ENCODE assay signal across 18 cellular contexts in the genomic region with DNA sequence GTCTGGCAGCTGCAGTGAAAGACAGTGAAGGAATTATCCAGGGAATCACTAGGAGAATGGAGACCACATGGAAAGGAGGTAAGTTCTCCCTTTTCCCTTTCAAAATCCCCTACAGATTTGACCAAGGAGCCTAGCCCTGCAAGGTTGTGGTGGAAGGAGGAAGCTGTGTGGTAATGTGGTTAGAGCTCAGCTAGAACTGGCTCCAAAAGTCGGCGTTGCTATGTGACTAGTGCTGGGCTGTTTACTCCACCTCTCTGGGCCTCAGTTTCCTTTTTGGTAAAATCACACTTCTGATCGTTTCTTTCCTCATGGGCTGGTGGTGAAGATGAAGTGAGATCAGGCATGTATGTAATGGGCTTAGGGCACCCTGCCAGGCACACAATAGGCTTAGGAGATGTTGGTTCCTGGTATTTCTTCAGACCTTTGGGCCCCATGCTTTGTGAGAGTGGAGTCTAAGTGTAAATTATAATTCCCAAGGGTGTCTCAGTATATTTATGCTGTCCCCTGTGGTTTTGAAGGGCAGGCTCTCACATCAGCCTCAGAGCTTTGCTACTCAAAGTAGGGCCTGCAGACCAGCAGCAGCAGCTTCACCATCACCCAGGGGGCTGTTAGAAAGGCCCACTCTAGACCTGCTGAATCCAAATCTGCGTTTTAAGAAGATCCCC.
DNase-seq lines count a peak whose midpoint lies in the region; ATAC-seq and TF ChIP-seq lines count a peak whose summit lies in the region.
"Had no signal": no experiment of that assay in that cellular context is flagged by ENCODE, and none has a peak within 500 bp of the region (broad histone marks: within the 10 kb centered on the region; RNA-seq: fewer than 3 reads in every experiment).

No MANE protein-coding gene starts in this region.

- H2BK5ac ChIP-seq in neuronal stem cell (ENCODE audit: low read length) = no peak overlapping the region

- no peak overlapping the region for H3K4ac ChIP-seq in neuronal stem cell (ENCODE audit: low read length)

- H3K18ac ChIP-seq in neuronal stem cell (ENCODE audit: low read length) = no peak overlapping the region

- intact Hi-C loops in natural killer cell (cut with micrococcal nuclease) = no loop called here

- H3K4me3 ChIP-seq in HL-60 (replicated peaks; ENCODE audit: insufficient read depth, low read length) (no peak overlapping the region), neuronal stem cell (ENCODE audit: low read length in 2 of 2) (no peak overlapping the region)
- H3K4me3 ChIP-seq: right atrium auricular region, SK-N-MC had no signal

- in situ Hi-C loops in G401 (cut with HindIII; ENCODE audit: low sequenced_read_pairs) = no loop called here

- H3K4me1 Mint-ChIP-seq in T-helper 2 cell treated with Interferon-gamma antibody and Interleukin-4, amounts not matched to agents 5 μg/mL and 100 μg/mL, for 36 hours (ENCODE audit: low read depth) = peaks cover 35% of the 10 kb centered on the region
- H3K4me1 Mint-ChIP-seq in natural killer cell = peaks cover 33% of the 10 kb centered on the region in 2 donors

- no peak overlapping the region for H3K14ac ChIP-seq in neuronal stem cell (ENCODE audit: low read length)

- H4K91ac ChIP-seq in neuronal stem cell (ENCODE audit: low read depth, low read length, poor library complexity) = no peak overlapping the region

- peaks cover 0 to 2% of the 10 kb centered on the region in 2 donors for H3K4me1 ChIP-seq in neuronal stem cell (ENCODE audit: control insufficient read depth in 2 of 2, insufficient read depth in 1 of 2, low read depth in 1 of 2, low read length in 2 of 2)
- H3K4me1 ChIP-seq: right atrium auricular region had no signal

- no peak overlapping the region for H2AK5ac ChIP-seq in neuronal stem cell (ENCODE audit: low read depth, low read length)

- DNase-seq in DMS79 treated with DMSO at 0.1 percent for 48 hours (lab: John Stamatoyannopoulos, UW) = peak; percentile 0
- no peak for DNase-seq in DMS79 (lab: John Stamatoyannopoulos, UW)
- peak in 1 of 2 experiments; percentile 70 for DNase-seq in HL-60 (ENCODE audit: low read depth in 1 of 2, low spot score in 1 of 2)
- peak; percentile 15 for DNase-seq in T-helper 2 cell treated with Interferon-gamma antibody and Interleukin-4, amounts not matched to agents 5 μg/mL and 100 μg/mL, for 36 hours (ENCODE audit: low spot score)
- DNase-seq in natural killer cell = no peak
- no peak for DNase-seq in mesenteric fat pad (ENCODE audit: low spot score)
- no peak for DNase-seq in G401 (ENCODE audit: low spot score)
- no peak for DNase-seq in neuronal stem cell (ENCODE audit: low spot score)
- DNase-seq: hippocampal formation; left colon; MM.1S; NCI-H2171; stimulated activated CD4-positive, alpha-beta T cell treated with anti-CD3 and anti-CD28 coated beads, Interleukin-4, amount 100 ng/mL, for 24 hours had no signal

- ATAC-seq in natural killer cell = peak in 2 of 3 donors; percentile 17 to 47
- ATAC-seq: left colon; stimulated activated memory B cell treated with anti-CD40 and anti-IgM and Interleukin-4, amounts not matched to agents 10 μg/mL and 1 μg/mL and 100 μg/mL, for 72 hours had no signal

- no peak overlapping the region for H3K9ac ChIP-seq in neuronal stem cell (ENCODE audit: low read depth, low read length, poor library complexity)

- no peak overlapping the region for H3K4me2 ChIP-seq in neuronal stem cell (ENCODE audit: insufficient read depth, low read length, poor library complexity, severe bottlenecking)

- H3K9me3 ChIP-seq in neuronal stem cell (replicated peaks in 1 of 2; ENCODE audit: control insufficient read depth in 2 of 2, insufficient read depth in 1 of 2, low read depth in 1 of 2, low read length in 2 of 2) = no peaks in the 10 kb centered on the region

- no peaks in the 10 kb centered on the region for H3K36me3 ChIP-seq in neuronal stem cell (replicated peaks in 1 of 2; ENCODE audit: control insufficient read depth in 2 of 2, insufficient read depth in 2 of 2, low read length in 2 of 2)
- H3K36me3 ChIP-seq: right atrium auricular region had no signal

- no CpG with 5 or more reads among the region's 4 CpGs for WGBS in neuronal stem cell (ENCODE audit: extremely low coverage in 2 of 2, insufficient read length in 2 of 2, insufficient replicate concordance in 1 of 2), 2 donors

- H3K23ac ChIP-seq in neuronal stem cell (ENCODE audit: low read depth, low read length, poor library complexity) = no peak overlapping the region

- H3K9me3 Mint-ChIP-seq in T-helper 2 cell treated with Interferon-gamma antibody and Interleukin-4, amounts not matched to agents 5 μg/mL and 100 μg/mL, for 36 hours = peaks cover 5% of the 10 kb centered on the region
- H3K9me3 Mint-ChIP-seq in natural killer cell = peaks cover 2 to 3% of the 10 kb centered on the region in 2 donors

- H3K27ac ChIP-seq in HL-60 (replicated peaks) (peak overlapping the region; percentile 30), neuronal stem cell (replicated peaks; ENCODE audit: low read length) (no peak overlapping the region)
- H3K27ac ChIP-seq: 22Rv1, right atrium auricular region, SK-N-MC, VCaP had no signal

- no peak overlapping the region for H4K8ac ChIP-seq in neuronal stem cell (ENCODE audit: low read depth, low read length)

- H3K79me1 ChIP-seq in neuronal stem cell (ENCODE audit: low read depth, low read length) = no peaks in the 10 kb centered on the region

- peak overlapping the region; percentile 46 for H3K4me3 Mint-ChIP-seq in T-helper 2 cell treated with Interferon-gamma antibody and Interleukin-4, amounts not matched to agents 5 μg/mL and 100 μg/mL, for 36 hours
- H3K4me3 Mint-ChIP-seq in natural killer cell = no peak overlapping the region
- H3K4me3 Mint-ChIP-seq: stimulated activated memory B cell treated with anti-CD40 and anti-IgM and Interleukin-4, amounts not matched to agents 10 μg/mL and 1 μg/mL and 100 μg/mL, for 72 hours had no signal

- H3K27me3 Mint-ChIP-seq in T-helper 2 cell treated with Interferon-gamma antibody and Interleukin-4, amounts not matched to agents 5 μg/mL and 100 μg/mL, for 36 hours (ENCODE audit: low read depth) = peaks cover 2% of the 10 kb centered on the region
- peaks cover 6 to 19% of the 10 kb centered on the region in 2 donors for H3K27me3 Mint-ChIP-seq in natural killer cell (ENCODE audit: low read depth in 2 of 2)
- H3K27me3 Mint-ChIP-seq: stimulated activated memory B cell treated with anti-CD40 and anti-IgM and Interleukin-4, amounts not matched to agents 10 μg/mL and 1 μg/mL and 100 μg/mL, for 72 hours had no signal

- H2BK15ac ChIP-seq in neuronal stem cell (ENCODE audit: low read length) = no peak overlapping the region

- TF ChIP-seq CTCF in HL-60 (IDR thresholded peaks at IDR 0.05; ENCODE audit: insufficient read depth, low read length) (no peak), natural killer cell (IDR thresholded peaks at IDR 0.05) (no peak)

- no peaks in the 10 kb centered on the region for H3K36me3 Mint-ChIP-seq in T-helper 2 cell treated with Interferon-gamma antibody and Interleukin-4, amounts not matched to agents 5 μg/mL and 100 μg/mL, for 36 hours (ENCODE audit: low read depth)
- H3K36me3 Mint-ChIP-seq in natural killer cell = no peaks in the 10 kb centered on the region
- H3K36me3 Mint-ChIP-seq: stimulated activated memory B cell treated with anti-CD40 and anti-IgM and Interleukin-4, amounts not matched to agents 10 μg/mL and 1 μg/mL and 100 μg/mL, for 72 hours had no signal

- H2AFZ ChIP-seq in neuronal stem cell (ENCODE audit: low read length) = no peak overlapping the region

- no peaks in the 10 kb centered on the region for H3K27me3 ChIP-seq in HL-60 (ENCODE audit: insufficient read depth, poor library complexity, severe bottlenecking)
- H3K27me3 ChIP-seq in neuronal stem cell (ENCODE audit: control insufficient read depth in 3 of 3, insufficient read depth in 3 of 3, low read depth in 1 of 3, low read length in 3 of 3) = peaks cover 0 to 4% (median 0%) of the 10 kb centered on the region in 3 experiments
- H3K27me3 ChIP-seq: right atrium auricular region had no signal

- peak overlapping the region; percentile 47 for H3K27ac Mint-ChIP-seq in T-helper 2 cell treated with Interferon-gamma antibody and Interleukin-4, amounts not matched to agents 5 μg/mL and 100 μg/mL, for 36 hours
- peak overlapping the region in 1 of 2 donors; percentile 62 for H3K27ac Mint-ChIP-seq in natural killer cell
- H3K27ac Mint-ChIP-seq: stimulated activated memory B cell treated with anti-CD40 and anti-IgM and Interleukin-4, amounts not matched to agents 10 μg/mL and 1 μg/mL and 100 μg/mL, for 72 hours had no signal

- H2BK12ac ChIP-seq in neuronal stem cell (ENCODE audit: low read length) = no peak overlapping the region

- H2BK120ac ChIP-seq in neuronal stem cell (ENCODE audit: low read depth, low read length) = no peak overlapping the region

Comparison
In these comparisons a context has a peak if more than half of its experiments do, and no peak if none do; other contexts are left out.
1. DNase-seq: peak in DMS79 treated with DMSO at 0.1 percent for 48 hours (single experiment) and T-helper 2 cell treated with Interferon-gamma antibody and Interleukin-4, amounts not matched to agents 5 μg/mL and 100 μg/mL, for 36 hours (single experiment); none in DMS79 (single experiment), natural killer cell (single experiment), mesenteric fat pad (single experiment), G401 (single experiment) and neuronal stem cell (single experiment).